In genomic region chr22:24426436-24426835, GRCh38 we compare ENCODE assay signal across 16 cellular contexts. TPM values are rescaled to one million over a fixed set of nuclear protein-coding genes. Genes with fewer than 3 reads are reported as not detected.
DNase-seq lines count a peak whose midpoint lies in the region; ATAC-seq and TF ChIP-seq lines count a peak whose summit lies in the region.
"Had no signal": no experiment of that assay in that cellular context is flagged by ENCODE, and none has a peak within 500 bp of the region (broad histone marks: within the 10 kb centered on the region; RNA-seq: fewer than 3 reads in every experiment).

No MANE protein-coding gene starts in this region.

- TF ChIP-seq EP300 in sigmoid colon (IDR thresholded peaks at IDR 0.05) = no peak

- peaks cover 84% of the 10 kb centered on the region for H3K4me1 ChIP-seq in left ventricle myocardium inferior
- H3K4me1 ChIP-seq in mucosa of rectum (ENCODE audit: control insufficient read depth in 2 of 2, insufficient read depth in 2 of 2, low read length in 2 of 2) = peaks cover 7 to 12% of the 10 kb centered on the region in 2 donors
- peaks cover 0 to 21% (median 19%) of the 10 kb centered on the region in 4 donors for H3K4me1 ChIP-seq in sigmoid colon
- H3K4me1 ChIP-seq: pancreas had no signal

- no peak for TF ChIP-seq POLR2A in sigmoid colon (IDR thresholded peaks at IDR 0.05)

- peak overlapping the region; percentile 98 for H3K27ac Mint-ChIP-seq in activated CD8-positive, alpha-beta T cell treated with anti-CD3 and anti-CD28 coated beads for 36 hours

- TF ChIP-seq CTCF in left ventricle myocardium inferior (IDR thresholded peaks at IDR 0.05; ENCODE audit: borderline replicate concordance) (no peak), sigmoid colon (IDR thresholded peaks at IDR 0.05) (no peak), omental fat pad (IDR thresholded peaks at IDR 0.05) (no peak)
- TF ChIP-seq CTCF in activated CD8-positive, alpha-beta T cell treated with anti-CD3 and anti-CD28 coated beads for 36 hours (IDR thresholded peaks at IDR 0.05) = no peak

- intact Hi-C loops in left ventricle myocardium inferior (cut with micrococcal nuclease) = loop anchor here (10.0 kb wide), 1 partner anchor 58 kb away; no protein-coding TSS in a partner anchor
- intact Hi-C loops in Right ventricle myocardium inferior (cut with DNase I) = no loop called here
- intact Hi-C loops in activated CD8-positive, alpha-beta T cell treated with anti-CD3 and anti-CD28 coated beads for 36 hours (cut with micrococcal nuclease) = loop anchor here (5.0 kb wide), 1 partner anchor 76 kb away; no protein-coding TSS in a partner anchor
- intact Hi-C loops in sigmoid colon (cut with DNase I) = loop anchor here (10.0 kb wide), 1 partner anchor 328 kb away; no protein-coding TSS in a partner anchor

- H3K36me3 ChIP-seq in left ventricle myocardium inferior = no peaks in the 10 kb centered on the region
- no peaks in the 10 kb centered on the region for H3K36me3 ChIP-seq in mucosa of rectum (ENCODE audit: control insufficient read depth in 2 of 2, insufficient read depth in 2 of 2, low read length in 2 of 2)
- H3K36me3 ChIP-seq in sigmoid colon = no peaks in the 10 kb centered on the region
- H3K36me3 ChIP-seq: pancreas had no signal

- H3K9me3 ChIP-seq in left ventricle myocardium inferior (replicated peaks) (no peaks in the 10 kb centered on the region), mucosa of rectum (ENCODE audit: control insufficient read depth in 2 of 2, low read length in 2 of 2) (no peaks in the 10 kb centered on the region), sigmoid colon (no peaks in the 10 kb centered on the region)
- H3K9me3 ChIP-seq: pancreas had no signal

- peak overlapping the region; percentile 89 for H3K4me3 ChIP-seq in left ventricle myocardium inferior
- H3K4me3 ChIP-seq in mucosa of rectum (ENCODE audit: low read length in 2 of 2) = no peak overlapping the region
- H3K4me3 ChIP-seq in sigmoid colon = no peak overlapping the region
- H3K4me3 ChIP-seq: pancreas, smooth muscle cell had no signal

- H3K9ac ChIP-seq in mucosa of rectum (ENCODE audit: low read depth in 1 of 2, low read length in 2 of 2) = no peak overlapping the region

- CTCF ChIA-PET in activated CD8-positive, alpha-beta T cell treated with anti-CD3 and anti-CD28 coated beads for 36 hours (lab: Charles Lee) = interaction anchor here (0.9 to 4.4 kb wide), 5 partner anchors 9 to 141 kb away, joined by 3 to 28 read pairs (median 5); no protein-coding TSS in a partner anchor

- no peaks in the 10 kb centered on the region for H3K9me3 Mint-ChIP-seq in activated CD8-positive, alpha-beta T cell treated with anti-CD3 and anti-CD28 coated beads for 36 hours

- H3K4me3 Mint-ChIP-seq in activated CD8-positive, alpha-beta T cell treated with anti-CD3 and anti-CD28 coated beads for 36 hours = peak overlapping the region; percentile 93

- peaks cover 3% of the 10 kb centered on the region for H3K27me3 Mint-ChIP-seq in activated CD8-positive, alpha-beta T cell treated with anti-CD3 and anti-CD28 coated beads for 36 hours

- peaks cover 15% of the 10 kb centered on the region for H3K36me3 Mint-ChIP-seq in activated CD8-positive, alpha-beta T cell treated with anti-CD3 and anti-CD28 coated beads for 36 hours (ENCODE audit: low read depth)

- H3K27me3 ChIP-seq in left ventricle myocardium inferior (ENCODE audit: low read depth) (no peaks in the 10 kb centered on the region), mucosa of rectum (ENCODE audit: control insufficient read depth in 2 of 2, insufficient read depth in 2 of 2, low read length in 2 of 2) (peaks cover 4 to 24% of the 10 kb centered on the region in 2 donors), sigmoid colon (peaks cover 4 to 39% (median 20%) of the 10 kb centered on the region in 3 donors)
- H3K27me3 ChIP-seq: pancreas had no signal

- DNase-seq in left ventricle myocardium inferior (no peak), Right ventricle myocardium inferior (ENCODE audit: missing footprints) (no peak), HK-2 (ENCODE audit: unreplicated experiment) (no peak), sigmoid colon (no peak), omental fat pad (ENCODE audit: low spot score) (no peak)
- DNase-seq in activated CD8-positive, alpha-beta T cell treated with anti-CD3 and anti-CD28 coated beads for 36 hours = no peak
- DNase-seq: anterior cingulate cortex, DMS79, foreskin fibroblast, mesendoderm, NCI-H187 treated with DMSO at 0.1 percent for 48 hours had no signal

- H3K4me1 Mint-ChIP-seq in activated CD8-positive, alpha-beta T cell treated with anti-CD3 and anti-CD28 coated beads for 36 hours (ENCODE audit: low read depth) = peaks cover 44% of the 10 kb centered on the region

- 79 to 80% methylated on average over 4 of the region's 4 CpGs for WGBS in sigmoid colon, 2 donors

- ATAC-seq in Right ventricle myocardium inferior (no peak), GM18520 (IDR thresholded peaks at IDR 0.05; ENCODE audit: unreplicated experiment) (no peak), omental fat pad (ENCODE audit: low FRiP score) (no peak)
- ATAC-seq in activated CD8-positive, alpha-beta T cell treated with anti-CD3 and anti-CD28 coated beads for 36 hours = no peak
- ATAC-seq: HCT116, pancreas had no signal

- POLR2A ChIA-PET in activated CD8-positive, alpha-beta T cell treated with anti-CD3 and anti-CD28 coated beads for 36 hours (lab: Charles Lee) = interaction anchor here (0.5 to 1.5 kb wide), 8 partner anchors 8 to 96 kb away, joined by 3 to 9 read pairs (median 4); no protein-coding TSS in a partner anchor

- H3K27ac ChIP-seq in left ventricle myocardium inferior (replicated peaks) = peak overlapping the region; percentile 87
- peak overlapping the region; percentile 74 to 87 for H3K27ac ChIP-seq in mucosa of rectum (ENCODE audit: low read depth in 2 of 2, low read length in 2 of 2)
- H3K27ac ChIP-seq in sigmoid colon = no peak overlapping the region
- H3K27ac ChIP-seq: pancreas had no signal

RNA-seq across cellular contexts. Expression of gene ADORA2A, which starts 1.0 kb away (rescaled TPM):
- total RNA-seq in left ventricle myocardium inferior (3.6 TPM), Right ventricle myocardium inferior (4.3 TPM), sigmoid colon (1 to 10 TPM; 2.1 to 5.3 (median 3.3) TPM), omental fat pad (1 to 10 TPM; 1.7 to 4.5 (median 2.5) TPM)
- total RNA-seq in activated CD8-positive, alpha-beta T cell treated with anti-CD3 and anti-CD28 coated beads for 36 hours = 10 to 100 TPM; 41.4 to 42.9 TPM
- 1 to 10 TPM; 1.2 to 9.3 (median 1.8) TPM for polyA plus RNA-seq in sigmoid colon

Comparison
In these comparisons a context has a peak if more than half of its experiments do, and no peak if none do; other contexts are left out.
1. H3K27ac ChIP-seq: peak in left ventricle myocardium inferior (single experiment) and mucosa of rectum (2 of 2); none in sigmoid colon (0 of 4).